8 cellular contexts compared by ENCODE assay signal in the genomic region with DNA sequence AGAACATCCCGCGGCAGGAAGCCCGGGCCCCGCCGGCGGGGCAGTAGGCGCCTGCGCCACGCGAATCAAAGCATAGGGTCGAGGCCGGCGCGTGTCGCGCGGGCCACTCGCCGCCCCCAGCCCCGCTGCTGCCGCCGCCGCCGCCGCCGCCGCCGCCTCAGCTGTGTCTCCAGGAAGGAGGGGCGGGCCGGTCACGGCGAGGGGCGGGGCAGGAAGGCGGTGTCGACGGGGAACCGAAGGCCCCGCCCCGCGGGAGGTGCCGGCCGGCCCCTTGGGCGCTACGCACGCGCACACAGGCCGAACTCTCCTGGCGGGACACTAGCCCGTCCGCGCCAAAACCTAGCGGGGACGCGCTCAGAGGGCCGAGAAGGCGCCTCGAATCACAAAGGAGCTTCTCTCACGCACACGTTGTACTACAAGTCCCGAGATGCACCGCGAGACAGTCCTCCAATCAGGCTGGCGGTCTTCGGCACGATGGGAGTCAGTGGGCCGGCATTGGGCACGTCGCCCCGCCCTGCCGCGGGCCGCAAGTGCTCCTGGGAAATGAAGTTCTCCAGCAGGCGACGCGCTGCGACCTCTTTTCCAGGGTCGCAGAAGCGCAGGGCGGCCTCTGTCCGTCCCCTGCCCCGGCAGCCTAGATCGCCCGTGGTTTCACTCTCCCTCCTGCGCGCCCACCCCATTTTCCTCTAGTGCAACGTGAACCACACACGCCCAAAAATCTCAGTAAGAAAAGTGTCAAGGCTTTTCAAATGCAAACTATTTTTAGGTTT. TPM values are rescaled to one million over a fixed set of nuclear protein-coding genes. Genes with fewer than 3 reads are reported as not detected.
DNase-seq lines count a peak whose midpoint lies in the region; ATAC-seq, FAIRE-seq and TF ChIP-seq lines count a peak whose summit lies in the region.

A gene (minus strand): TSS at position 171 of the 770 bp plus-strand sequence. CDS start 164 bp downstream, at position 7.

- H3K4me3 ChIP-seq in right atrium auricular region (peak within 1 kb of the TSS; percentile 97 to 99), psoas muscle (peak within 1 kb of the TSS; percentile 89)

- H3K36me3 ChIP-seq in right atrium auricular region (no peaks in the 10 kb centered on the region), psoas muscle (ENCODE audit: insufficient read depth in 1 of 2, low read depth in 1 of 2) (no peaks in the 10 kb centered on the region)

- H3K9me3 ChIP-seq in right atrium auricular region (no peaks in the 10 kb centered on the region), psoas muscle (no peaks in the 10 kb centered on the region)

- H3K27ac ChIP-seq in right atrium auricular region (peak within 1 kb of the TSS; percentile 93 to 95), psoas muscle (peak within 1 kb of the TSS; percentile 91)

- no peaks in the 10 kb centered on the region for H3K27me3 ChIP-seq in right atrium auricular region
- H3K27me3 ChIP-seq in psoas muscle (ENCODE audit: insufficient read depth in 3 of 3, low read length in 2 of 3) = no peaks in the 10 kb centered on the region

- intact Hi-C loops in T-helper 2 cell treated with Interferon-gamma antibody and Interleukin-4, amounts not matched to agents 100 ng/mL and 5 ng/mL, for 36 hours (cut with micrococcal nuclease) = loop anchor here (1.0 to 10.0 kb wide), 5 partner anchors 45 to 1918 kb away; a partner anchor contains a TSS
- intact Hi-C loops in psoas muscle (cut with DNase I) = loop anchor here (5.0 kb wide), 2 partner anchors 65 to 70 kb away; no protein-coding TSS in a partner anchor

- DNase-seq in NCI-H187 treated with DMSO at 0.1 percent for 48 hours (lab: John Stamatoyannopoulos, UW) (peak; percentile 73), anterior cingulate cortex (lab: John Stamatoyannopoulos, UW) (peak; percentile 77 to 100 (median 97)), right atrium auricular region (ENCODE audit: low spot score) (peak; percentile 98), psoas muscle (peak; percentile 98 to 99), urothelium cell line (ENCODE audit: low spot score) (peak; percentile 95)

- TF ChIP-seq CTCF in right atrium auricular region (IDR thresholded peaks at IDR 0.05) = peak in 1 of 2 donors; percentile 46
- no peak for TF ChIP-seq CTCF in psoas muscle (IDR thresholded peaks at IDR 0.05)

- ATAC-seq in GM18499 (IDR thresholded peaks at IDR 0.05; ENCODE audit: insufficient read depth, unreplicated experiment) (peak; percentile 95), HG02943 (IDR thresholded peaks at IDR 0.05; ENCODE audit: low read depth, unreplicated experiment) (peak; percentile 94), psoas muscle (peak; percentile 93 to 96 (median 94))

- 0 to 1% (median 0%) methylated on average over 55 to 87 of the region's 87 CpGs for WGBS in psoas muscle, 3 donors

- H3K4me1 ChIP-seq in right atrium auricular region (peaks cover 0 to 29% of the 10 kb centered on the region in 2 donors), psoas muscle (peaks cover 40% of the 10 kb centered on the region)

- FAIRE-seq in urothelium cell line (lab: Jason Lieb, UNC) = peak; percentile 20

RNA-seq across cellular contexts. Expression of the gene that starts here (rescaled TPM):
- total RNA-seq in T-helper 2 cell treated with Interferon-gamma antibody and Interleukin-4, amounts not matched to agents 100 ng/mL and 5 ng/mL, for 36 hours = 17.2 and 19.8 TPM in 2 replicates
- total RNA-seq in right atrium auricular region (10 to 100 TPM; 27.8 to 28.5 TPM), psoas muscle (10 to 100 TPM; 51.1 to 75.5 (median 71.4) TPM)
- polyA plus RNA-seq in psoas muscle = 10 to 100 TPM; 12.2 to 49.3 (median 24.1) TPM

Comparison
In these comparisons a context has a peak if more than half of its experiments do, and no peak if none do; other contexts are left out.
1. Peak in every context shown above with its lines: DNase-seq, ATAC-seq, H3K4me3 ChIP-seq and H3K27ac ChIP-seq.